In genomic region chr3:146625117-146625775, GRCh38 we compare ENCODE assay signal across 9 cellular contexts. TPM values are rescaled to one million over a fixed set of nuclear protein-coding genes. Genes with fewer than 3 reads are reported as not detected.
DNase-seq lines count a peak whose midpoint lies in the region; ATAC-seq and TF ChIP-seq lines count a peak whose summit lies in the region.
"Had no signal": no experiment of that assay in that cellular context is flagged by ENCODE, and none has a peak within 500 bp of the region (broad histone marks: within the 10 kb centered on the region; RNA-seq: fewer than 3 reads in every experiment).

No MANE protein-coding gene starts in this region.

- CTCF ChIA-PET in activated CD8-positive, alpha-beta T cell treated with anti-CD3 and anti-CD28 coated beads, Interleukin-2, amount 10 ng/mL, durations not matched to agents 7 days and 5 days (lab: Charles Lee) = no interaction called here
- CTCF ChIA-PET in activated CD8-positive, alpha-beta T cell treated with anti-CD3 and anti-CD28 coated beads for 36 hours (lab: Charles Lee) = no interaction called here

- no peaks in the 10 kb centered on the region for H3K36me3 Mint-ChIP-seq in activated CD8-positive, alpha-beta T cell treated with anti-CD3 and anti-CD28 coated beads, Interleukin-2, amount 10 ng/mL, durations not matched to agents 7 days and 5 days (ENCODE audit: low read depth)
- no peaks in the 10 kb centered on the region for H3K36me3 Mint-ChIP-seq in activated CD8-positive, alpha-beta T cell treated with anti-CD3 and anti-CD28 coated beads for 36 hours (ENCODE audit: low read depth)
- H3K36me3 Mint-ChIP-seq: mesothelial cell of epicardium had no signal

- DNase-seq in activated CD8-positive, alpha-beta T cell treated with anti-CD3 and anti-CD28 coated beads, Interleukin-2, amount 10 ng/mL, durations not matched to agents 7 days and 5 days = no peak
- DNase-seq in activated CD8-positive, alpha-beta T cell treated with anti-CD3 and anti-CD28 coated beads for 36 hours = no peak
- DNase-seq in HT-29 (ENCODE audit: low spot score) = peak; percentile 78
- DNase-seq in fibroblast of lung (ENCODE audit: low read depth in 2 of 2) = peak in 1 of 2 donors; percentile 60
- no peak for DNase-seq in Karpas-422
- no peak for DNase-seq in left ventricle myocardium superior
- no peak for DNase-seq in substantia nigra (lab: John Stamatoyannopoulos, UW)

- POLR2A ChIA-PET in activated CD8-positive, alpha-beta T cell treated with anti-CD3 and anti-CD28 coated beads, Interleukin-2, amount 10 ng/mL, durations not matched to agents 7 days and 5 days (lab: Charles Lee) = no interaction called here
- POLR2A ChIA-PET in activated CD8-positive, alpha-beta T cell treated with anti-CD3 and anti-CD28 coated beads for 36 hours (lab: Charles Lee) = no interaction called here

- H3K4me3 ChIP-seq in fibroblast of lung (replicated peaks in 1 of 4; ENCODE audit: control extremely low read depth in 1 of 4, insufficient read depth in 1 of 4, low read depth in 3 of 4, low read length in 4 of 4) (peak overlapping the region in 3 of 4 experiments; percentile 2 to 39 (median 31)), subcutaneous abdominal adipose tissue (ENCODE audit: low read depth in 1 of 5, low read length in 5 of 5) (peak overlapping the region; percentile 27 to 59 (median 56)), Karpas-422 (ENCODE audit: low read length) (no peak overlapping the region)

- no peaks in the 10 kb centered on the region for H3K27me3 ChIP-seq in fibroblast of lung (ENCODE audit: control insufficient read depth, insufficient read depth, low read length)
- H3K27me3 ChIP-seq in subcutaneous abdominal adipose tissue (ENCODE audit: control insufficient read depth in 5 of 5, insufficient read depth in 4 of 5, low read length in 5 of 5) = no peaks in the 10 kb centered on the region
- H3K27me3 ChIP-seq in Karpas-422 (ENCODE audit: low read length) = no peaks in the 10 kb centered on the region

- intact Hi-C loops in activated CD8-positive, alpha-beta T cell treated with anti-CD3 and anti-CD28 coated beads for 36 hours (cut with micrococcal nuclease) = no loop called here
- intact Hi-C loops in left ventricle myocardium superior (cut with micrococcal nuclease) = no loop called here

- H3K9ac ChIP-seq in fibroblast of lung (ENCODE audit: insufficient read depth, low read length) = no peak overlapping the region
- peak overlapping the region in 3 of 5 donors; percentile 30 to 56 (median 35) for H3K9ac ChIP-seq in subcutaneous abdominal adipose tissue (ENCODE audit: low read length in 5 of 5)
- no peak overlapping the region for H3K9ac ChIP-seq in Karpas-422 (ENCODE audit: low read length)

- H3K4me3 Mint-ChIP-seq in activated CD8-positive, alpha-beta T cell treated with anti-CD3 and anti-CD28 coated beads, Interleukin-2, amount 10 ng/mL, durations not matched to agents 7 days and 5 days = peak overlapping the region; percentile 34
- H3K4me3 Mint-ChIP-seq in activated CD8-positive, alpha-beta T cell treated with anti-CD3 and anti-CD28 coated beads for 36 hours = no peak overlapping the region
- H3K4me3 Mint-ChIP-seq: mesothelial cell of epicardium had no signal

- H3K27ac ChIP-seq in fibroblast of lung (ENCODE audit: insufficient read depth, low read length) (no peak overlapping the region), subcutaneous abdominal adipose tissue (ENCODE audit: low read depth, low read length) (no peak overlapping the region), Karpas-422 (ENCODE audit: low read length) (no peak overlapping the region), substantia nigra (ENCODE audit: low read depth, low read length, poor library complexity, severe bottlenecking) (no peak overlapping the region)

- peaks cover 9% of the 10 kb centered on the region for H3K4me1 Mint-ChIP-seq in activated CD8-positive, alpha-beta T cell treated with anti-CD3 and anti-CD28 coated beads, Interleukin-2, amount 10 ng/mL, durations not matched to agents 7 days and 5 days (ENCODE audit: low read depth)
- peaks cover 5% of the 10 kb centered on the region for H3K4me1 Mint-ChIP-seq in activated CD8-positive, alpha-beta T cell treated with anti-CD3 and anti-CD28 coated beads for 36 hours (ENCODE audit: low read depth)

- peaks cover 6% of the 10 kb centered on the region for H3K27me3 Mint-ChIP-seq in activated CD8-positive, alpha-beta T cell treated with anti-CD3 and anti-CD28 coated beads, Interleukin-2, amount 10 ng/mL, durations not matched to agents 7 days and 5 days (ENCODE audit: low read depth)
- H3K27me3 Mint-ChIP-seq in activated CD8-positive, alpha-beta T cell treated with anti-CD3 and anti-CD28 coated beads for 36 hours = no peaks in the 10 kb centered on the region

- H3K4me1 ChIP-seq in fibroblast of lung (ENCODE audit: control insufficient read depth, extremely low read depth, insufficient read depth, low read length) = no peaks in the 10 kb centered on the region
- peaks cover 0 to 4% (median 0%) of the 10 kb centered on the region in 5 donors for H3K4me1 ChIP-seq in subcutaneous abdominal adipose tissue (ENCODE audit: control insufficient read depth in 5 of 5, insufficient read depth in 5 of 5, low read length in 5 of 5)
- no peaks in the 10 kb centered on the region for H3K4me1 ChIP-seq in Karpas-422 (ENCODE audit: low read length)

- no peak for ATAC-seq in activated CD8-positive, alpha-beta T cell treated with anti-CD3 and anti-CD28 coated beads, Interleukin-2, amount 10 ng/mL, durations not matched to agents 7 days and 5 days
- no peak for ATAC-seq in activated CD8-positive, alpha-beta T cell treated with anti-CD3 and anti-CD28 coated beads for 36 hours
- ATAC-seq in left ventricle myocardium superior = no peak

- TF ChIP-seq CTCF in activated CD8-positive, alpha-beta T cell treated with anti-CD3 and anti-CD28 coated beads for 36 hours (IDR thresholded peaks at IDR 0.05) = no peak
- TF ChIP-seq CTCF in fibroblast of lung (conservative IDR thresholded peaks at IDR 0.05 in 1 of 2, IDR thresholded peaks at IDR 0.05 in 1 of 2; ENCODE audit: low read depth in 1 of 2, low read length in 2 of 2) = no peak

- H3K9me2 ChIP-seq in Karpas-422 (replicated peaks; ENCODE audit: insufficient read depth, low read length) = no peaks in the 10 kb centered on the region

- no peak overlapping the region for H3K27ac Mint-ChIP-seq in activated CD8-positive, alpha-beta T cell treated with anti-CD3 and anti-CD28 coated beads, Interleukin-2, amount 10 ng/mL, durations not matched to agents 7 days and 5 days
- no peak overlapping the region for H3K27ac Mint-ChIP-seq in activated CD8-positive, alpha-beta T cell treated with anti-CD3 and anti-CD28 coated beads for 36 hours

- no peaks in the 10 kb centered on the region for H3K79me2 ChIP-seq in fibroblast of lung (ENCODE audit: control insufficient read depth, insufficient read depth, low read length)
- H3K79me2 ChIP-seq in Karpas-422 (ENCODE audit: low read length) = no peaks in the 10 kb centered on the region

- H3K9me3 Mint-ChIP-seq in activated CD8-positive, alpha-beta T cell treated with anti-CD3 and anti-CD28 coated beads, Interleukin-2, amount 10 ng/mL, durations not matched to agents 7 days and 5 days (ENCODE audit: insufficient read depth) = no peaks in the 10 kb centered on the region
- no peaks in the 10 kb centered on the region for H3K9me3 Mint-ChIP-seq in activated CD8-positive, alpha-beta T cell treated with anti-CD3 and anti-CD28 coated beads for 36 hours
- H3K9me3 Mint-ChIP-seq: mesothelial cell of epicardium had no signal

- H2AFZ ChIP-seq in fibroblast of lung (ENCODE audit: low read length) (peak overlapping the region; percentile 82), Karpas-422 (ENCODE audit: low read length) (no peak overlapping the region)

- H3K4me2 ChIP-seq in fibroblast of lung (ENCODE audit: extremely low read depth, insufficient read depth, low read length) = peak overlapping the region; percentile 44
- no peak overlapping the region for H3K4me2 ChIP-seq in Karpas-422 (ENCODE audit: low read depth, low read length, poor library complexity, severe bottlenecking)

- H4K20me1 ChIP-seq in fibroblast of lung (ENCODE audit: control insufficient read depth, extremely low read depth, insufficient read depth, low read length) (no peaks in the 10 kb centered on the region), Karpas-422 (ENCODE audit: insufficient read depth, low read depth, low read length) (no peaks in the 10 kb centered on the region)

- H3K36me3 ChIP-seq in fibroblast of lung (ENCODE audit: control insufficient read depth, insufficient read depth, low read length) = no peaks in the 10 kb centered on the region
- H3K36me3 ChIP-seq in subcutaneous abdominal adipose tissue (ENCODE audit: control insufficient read depth in 5 of 5, insufficient read depth in 5 of 5, low read length in 5 of 5) = no peaks in the 10 kb centered on the region
- no peaks in the 10 kb centered on the region for H3K36me3 ChIP-seq in Karpas-422 (ENCODE audit: insufficient read depth, low read length)

- H3K9me3 ChIP-seq in fibroblast of lung (ENCODE audit: control insufficient read depth, insufficient read depth, low read depth, low read length) (no peaks in the 10 kb centered on the region), subcutaneous abdominal adipose tissue (ENCODE audit: control insufficient read depth in 5 of 5, low read length in 5 of 5) (no peaks in the 10 kb centered on the region), Karpas-422 (ENCODE audit: low read length) (no peaks in the 10 kb centered on the region)

RNA-seq across cellular contexts. Expression of gene PLSCR5, which starts 20.1 kb away (rescaled TPM):
- not detected for total RNA-seq in activated CD8-positive, alpha-beta T cell treated with anti-CD3 and anti-CD28 coated beads, Interleukin-2, amount 10 ng/mL, durations not matched to agents 7 days and 5 days
- total RNA-seq in activated CD8-positive, alpha-beta T cell treated with anti-CD3 and anti-CD28 coated beads for 36 hours = not detected
- not detected in 2 replicates for total RNA-seq in HT-29 (2014; rRNA removed; shearing (Covaris generic))
- not detected in 2 replicates for total RNA-seq in fibroblast of lung
- polyA plus RNA-seq in fibroblast of lung = not detected in 2 replicates
- not detected in 2 replicates for polyA plus RNA-seq in fibroblast of lung (2012)
- polyA minus RNA-seq in fibroblast of lung (ENCODE audit: low replicate concordance) = not detected in 2 replicates
- total RNA-seq in Karpas-422 (2014; rRNA removed; shearing (Covaris generic); ENCODE audit: low replicate concordance) = not detected in 2 replicates
- not detected for total RNA-seq in left ventricle myocardium superior
- total RNA-seq: mesothelial cell of epicardium had no signal

Comparison
In these comparisons a context has a peak if more than half of its experiments do, and no peak if none do; other contexts are left out.
1. H3K9ac ChIP-seq: peak in subcutaneous abdominal adipose tissue (3 of 5); none in fibroblast of lung (single experiment) and Karpas-422 (single experiment).